ENCODE assay signal across 21 cellular contexts in the genomic region with DNA sequence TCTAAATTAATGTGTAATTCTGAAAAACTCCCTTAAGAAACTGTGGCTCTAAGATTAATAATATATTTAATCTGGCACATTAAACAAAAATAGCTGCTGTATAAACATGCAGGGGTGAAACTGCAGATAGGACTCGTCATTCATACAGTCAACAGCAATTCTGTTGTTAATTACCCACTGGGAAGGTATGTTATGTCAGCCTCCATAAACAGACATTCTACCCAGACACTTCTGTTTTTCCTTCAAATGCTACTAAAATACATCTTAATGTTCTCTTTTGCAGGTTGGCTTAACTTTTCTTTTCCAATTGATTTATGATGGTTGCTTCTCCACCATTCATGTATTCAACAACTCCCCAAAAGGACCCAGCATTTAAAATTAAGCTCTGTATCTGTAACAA.
"Had no signal": no experiment of that assay in that cellular context is flagged by ENCODE, and none has a peak within 500 bp of the region (broad histone marks: within the 10 kb centered on the region; RNA-seq: fewer than 3 reads in every experiment).

No MANE protein-coding gene starts in this region.

- H3K27ac Mint-ChIP-seq: memory B cell had no signal

- H3K27me3 ChIP-seq: dorsolateral prefrontal cortex, esophagus squamous epithelium, gastrocnemius medialis, heart left ventricle, left lung had no signal

- H3K4me3 Mint-ChIP-seq: memory B cell had no signal

- H3K4me3 ChIP-seq: coronary artery, dorsolateral prefrontal cortex, esophagus squamous epithelium, gastrocnemius medialis, heart left ventricle, left lung, lower lobe of right lung had no signal

- H3K9me3 ChIP-seq: esophagus squamous epithelium, gastrocnemius medialis, heart left ventricle, left lung, lower lobe of right lung had no signal

- H3K27me3 Mint-ChIP-seq: memory B cell had no signal

- ATAC-seq: esophagus mucosa, gastrocnemius medialis, left cardiac atrium, left lung, left ventricle myocardium superior, lower lobe of right lung had no signal

- DNase-seq: dermis blood vessel endothelial cell; dorsolateral prefrontal cortex; effector CD4-positive, alpha-beta T cell; effector memory CD4-positive, alpha-beta T cell; erythroblast; esophagus squamous epithelium; foreskin fibroblast; foreskin melanocyte; gastrocnemius medialis; heart left ventricle; hippocampal formation; left cardiac atrium; left lung; left ventricle myocardium superior; lower lobe of right lung; mesendoderm; midbrain had no signal

- H3K36me3 Mint-ChIP-seq: memory B cell had no signal

- H3K27ac ChIP-seq: coronary artery, dorsolateral prefrontal cortex, epithelial cell of prostate, esophagus squamous epithelium, gastrocnemius medialis, heart left ventricle, left lung, lower lobe of right lung had no signal

- H3K9me3 Mint-ChIP-seq: memory B cell had no signal

- H3K4me1 Mint-ChIP-seq: memory B cell had no signal

- H3K4me1 ChIP-seq: esophagus squamous epithelium, gastrocnemius medialis, left lung, lower lobe of right lung had no signal
